ENCODE assay signal across 11 cellular contexts in the genomic region with DNA sequence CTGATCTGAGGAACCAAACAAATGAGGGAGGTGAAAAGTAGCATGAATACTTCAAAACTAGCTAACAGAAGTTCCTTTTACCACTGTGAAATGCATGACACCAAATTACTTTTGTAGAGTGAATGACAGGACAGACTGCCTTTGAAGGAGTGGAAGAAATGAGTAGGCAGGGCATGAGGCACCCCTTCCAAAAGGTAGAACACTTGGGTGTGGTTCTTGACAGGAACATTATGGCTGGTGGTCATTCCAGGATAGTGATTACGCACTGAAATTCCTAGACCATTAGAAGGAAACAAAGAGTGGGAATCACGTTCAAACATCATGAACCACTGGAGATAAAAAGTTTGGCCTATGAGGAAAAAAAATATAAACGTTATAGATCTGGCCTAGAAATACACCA. TPM values are rescaled to one million over a fixed set of nuclear protein-coding genes. Genes with fewer than 3 reads are reported as not detected.
A peak's percentile ranks its signal among the peaks of the same experiment; 100 is the strongest.
DNase-seq lines count a peak whose midpoint lies in the region; ATAC-seq, FAIRE-seq and TF ChIP-seq lines count a peak whose summit lies in the region.
"Had no signal": no experiment of that assay in that cellular context is flagged by ENCODE, and none has a peak within 500 bp of the region (broad histone marks: within the 10 kb centered on the region; RNA-seq: fewer than 3 reads in every experiment).

No MANE protein-coding gene starts in this region.

- CTCF ChIA-PET in activated CD8-positive, alpha-beta memory T cell treated with anti-CD3 and anti-CD28 coated beads, Interleukin-2, amount 10 ng/mL, durations not matched to agents 7 days and 5 days (lab: Charles Lee): no interaction called here

- no peaks in the 10 kb centered on the region for H3K9me3 Mint-ChIP-seq in activated CD8-positive, alpha-beta memory T cell treated with anti-CD3 and anti-CD28 coated beads, Interleukin-2, amount 10 ng/mL, durations not matched to agents 7 days and 5 days (ENCODE audit: low read depth)
- no peaks in the 10 kb centered on the region for H3K9me3 Mint-ChIP-seq in effector memory CD8-positive, alpha-beta T cell

- 35 to 50% methylated on average over 3 of the region's 3 CpGs for WGBS in gastroesophageal sphincter (ENCODE audit: low coverage in 1 of 2), 2 donors

- H3K9me3 ChIP-seq in SU-DHL-6 (ENCODE audit: insufficient read depth, low read length) (no peaks in the 10 kb centered on the region), gastrocnemius medialis (no peaks in the 10 kb centered on the region), gastroesophageal sphincter (no peaks in the 10 kb centered on the region), kidney (ENCODE audit: control insufficient read depth in 1 of 2, low read length in 2 of 2) (no peaks in the 10 kb centered on the region)
- H3K9me3 ChIP-seq: esophagus squamous epithelium had no signal

- H3K9ac ChIP-seq in SU-DHL-6 (ENCODE audit: low read length): no peak overlapping the region
- H3K9ac ChIP-seq in kidney (ENCODE audit: low read length in 2 of 2): no peak overlapping the region

- peaks cover 38% of the 10 kb centered on the region for H3K4me1 Mint-ChIP-seq in activated CD8-positive, alpha-beta memory T cell treated with anti-CD3 and anti-CD28 coated beads, Interleukin-2, amount 10 ng/mL, durations not matched to agents 7 days and 5 days
- peaks cover 31 to 37% of the 10 kb centered on the region in 2 donors for H3K4me1 Mint-ChIP-seq in effector memory CD8-positive, alpha-beta T cell (ENCODE audit: low read depth in 2 of 2)

- no peaks in the 10 kb centered on the region for H3K27me3 Mint-ChIP-seq in activated CD8-positive, alpha-beta memory T cell treated with anti-CD3 and anti-CD28 coated beads, Interleukin-2, amount 10 ng/mL, durations not matched to agents 7 days and 5 days
- no peaks in the 10 kb centered on the region for H3K27me3 Mint-ChIP-seq in effector memory CD8-positive, alpha-beta T cell

- peak overlapping the region; percentile 88 for H3K4me2 ChIP-seq in SU-DHL-6 (ENCODE audit: low read depth, low read length, poor library complexity, severe bottlenecking)

- peak overlapping the region; percentile 94 for H3K4me3 Mint-ChIP-seq in activated CD8-positive, alpha-beta memory T cell treated with anti-CD3 and anti-CD28 coated beads, Interleukin-2, amount 10 ng/mL, durations not matched to agents 7 days and 5 days
- peak overlapping the region; percentile 19 to 91 for H3K4me3 Mint-ChIP-seq in effector memory CD8-positive, alpha-beta T cell

- H3F3A ChIP-seq in SU-DHL-6 (ENCODE audit: insufficient read depth): peaks cover 11% of the 10 kb centered on the region; the same call in 1 of the 2 replicates

- DNase-seq in activated CD8-positive, alpha-beta memory T cell treated with anti-CD3 and anti-CD28 coated beads, Interleukin-2, amount 10 ng/mL, durations not matched to agents 7 days and 5 days: no peak
- no peak for DNase-seq in activated CD8-positive, alpha-beta memory T cell treated with anti-CD3 and anti-CD28 coated beads, Interleukin-2, amount 50 U/mL, for 4 hours
- DNase-seq in effector memory CD8-positive, alpha-beta T cell: no peak
- peak in 1 of 2 donors; percentile 22 for DNase-seq in gastrocnemius medialis
- DNase-seq in kidney: no peak
- DNase-seq: esophagus squamous epithelium, NCI-H2029, SIG-M5 had no signal

- peaks cover 12% of the 10 kb centered on the region; the same call in 1 of the 2 replicates for H4K20me1 ChIP-seq in SU-DHL-6 (ENCODE audit: low read depth, low read length)

- H3K36me3 Mint-ChIP-seq in activated CD8-positive, alpha-beta memory T cell treated with anti-CD3 and anti-CD28 coated beads, Interleukin-2, amount 10 ng/mL, durations not matched to agents 7 days and 5 days: peaks cover 46% of the 10 kb centered on the region
- H3K36me3 Mint-ChIP-seq in effector memory CD8-positive, alpha-beta T cell (ENCODE audit: insufficient read depth): peaks cover 57% of the 10 kb centered on the region

- TF ChIP-seq CTCF in SU-DHL-6 (IDR thresholded peaks at IDR 0.05; ENCODE audit: insufficient read depth, low read length, poor library complexity, severe bottlenecking) (no peak), gastrocnemius medialis (IDR thresholded peaks at IDR 0.05 in 4 of 5, conservative IDR thresholded peaks at IDR 0.05 in 1 of 5) (no peak), gastroesophageal sphincter (IDR thresholded peaks at IDR 0.05) (no peak), kidney (IDR thresholded peaks at IDR 0.05; ENCODE audit: borderline replicate concordance, extremely low read depth, insufficient read depth) (no peak)

- no peak overlapping the region for H2AFZ ChIP-seq in SU-DHL-6 (ENCODE audit: low read depth, low read length, severe bottlenecking)

- ATAC-seq in activated CD8-positive, alpha-beta memory T cell treated with anti-CD3 and anti-CD28 coated beads, Interleukin-2, amount 10 ng/mL, durations not matched to agents 7 days and 5 days: no peak
- ATAC-seq in effector memory CD8-positive, alpha-beta T cell (replicated peaks): no peak
- ATAC-seq in gastrocnemius medialis: no peak
- ATAC-seq in gastroesophageal sphincter: no peak
- no peak for ATAC-seq in HG02885 (IDR thresholded peaks at IDR 0.05; ENCODE audit: poor library complexity, unreplicated experiment)

- H3K27me3 ChIP-seq in SU-DHL-6 (ENCODE audit: low read length): no peaks in the 10 kb centered on the region
- H3K27me3 ChIP-seq in gastrocnemius medialis: no peaks in the 10 kb centered on the region
- H3K27me3 ChIP-seq in gastroesophageal sphincter: no peaks in the 10 kb centered on the region
- H3K27me3 ChIP-seq: esophagus squamous epithelium had no signal

- in situ Hi-C loops in gastrocnemius medialis (cut with MboI; ENCODE audit: low sequenced_read_pairs in 4 of 4): no loop called here

- TF ChIP-seq POLR2A in gastrocnemius medialis (IDR thresholded peaks at IDR 0.05) (no peak), gastroesophageal sphincter (IDR thresholded peaks at IDR 0.05) (no peak)

- no peak overlapping the region for H3K27ac ChIP-seq in SU-DHL-6 (ENCODE audit: low read depth, low read length)
- H3K27ac ChIP-seq in gastrocnemius medialis: peak overlapping the region; percentile 83 to 95 (median 90)
- H3K27ac ChIP-seq in gastroesophageal sphincter: no peak overlapping the region
- no peak overlapping the region for H3K27ac ChIP-seq in kidney (ENCODE audit: low read depth in 2 of 2, low read length in 2 of 2)

- peaks cover 79% of the 10 kb centered on the region for H3K79me2 ChIP-seq in SU-DHL-6 (ENCODE audit: insufficient read depth, low read length)

- H3K4me3 ChIP-seq in SU-DHL-6 (ENCODE audit: insufficient read depth, low read length, poor library complexity, severe bottlenecking): no peak overlapping the region
- H3K4me3 ChIP-seq in gastrocnemius medialis: no peak overlapping the region
- H3K4me3 ChIP-seq in gastroesophageal sphincter: no peak overlapping the region
- no peak overlapping the region for H3K4me3 ChIP-seq in kidney (ENCODE audit: low read length in 2 of 2)

- peaks cover 23% of the 10 kb centered on the region; the same call in 1 of the 2 replicates for H3K36me3 ChIP-seq in SU-DHL-6 (ENCODE audit: low read length)
- H3K36me3 ChIP-seq in gastrocnemius medialis: peaks cover 0 to 7% of the 10 kb centered on the region in 2 donors
- H3K36me3 ChIP-seq in gastroesophageal sphincter: peaks cover 0 to 18% of the 10 kb centered on the region in 2 donors
- H3K36me3 ChIP-seq in kidney (ENCODE audit: control insufficient read depth in 1 of 2, insufficient read depth in 2 of 2, low read length in 2 of 2): peaks cover 0 to 12% of the 10 kb centered on the region in 2 donors

- peak overlapping the region; percentile 73 for H3K27ac Mint-ChIP-seq in activated CD8-positive, alpha-beta memory T cell treated with anti-CD3 and anti-CD28 coated beads, Interleukin-2, amount 10 ng/mL, durations not matched to agents 7 days and 5 days
- peak overlapping the region; percentile 53 to 94 for H3K27ac Mint-ChIP-seq in effector memory CD8-positive, alpha-beta T cell

- no peak for FAIRE-seq in kidney (lab: Jason Lieb, UNC)

- no peaks in the 10 kb centered on the region for H3K9me2 ChIP-seq in SU-DHL-6 (replicated peaks; ENCODE audit: insufficient read depth, low read length)

- TF ChIP-seq EP300 in gastroesophageal sphincter (IDR thresholded peaks at IDR 0.05): no peak

- H3K4me1 ChIP-seq in gastrocnemius medialis (peaks cover 13 to 38% of the 10 kb centered on the region in 2 donors), gastroesophageal sphincter (peaks cover 0 to 35% (median 0%) of the 10 kb centered on the region in 3 donors), kidney (ENCODE audit: control insufficient read depth in 1 of 2, insufficient read depth in 1 of 2, low read depth in 1 of 2, low read length in 2 of 2) (peaks cover 0 to 7% of the 10 kb centered on the region in 2 donors)

- intact Hi-C loops in gastrocnemius medialis (cut with DNase I; ENCODE audit: low total_unique reads): loop anchor here (5.0 kb wide), 2 partner anchors 239 to 501 kb away; a partner anchor contains a TSS
- intact Hi-C loops in kidney (cut with DNase I): no loop called here

RNA-seq across cellular contexts. Expression of a gene that starts 4.9 kb away (rescaled TPM):
- 100 to 1,000 TPM; 300 to 342 TPM for total RNA-seq in activated CD8-positive, alpha-beta memory T cell treated with anti-CD3 and anti-CD28 coated beads, Interleukin-2, amount 10 ng/mL, durations not matched to agents 7 days and 5 days
- total RNA-seq in gastrocnemius medialis (100 to 1,000 TPM in 3 of 4 donors, 10 to 100 TPM in 1; 99.7 to 173 (median 142) TPM), gastroesophageal sphincter (100 to 1,000 TPM; 103 to 170 (median 113) TPM), kidney (203 TPM)
- 34.2 TPM for polyA plus RNA-seq in kidney (ENCODE audit: insufficient read depth, low read depth, low replicate concordance)

Comparison
In these comparisons a context has a peak if more than half of its experiments do, and no peak if none do; other contexts are left out.
1. H3K27ac ChIP-seq: peak in gastrocnemius medialis (4 of 4); none in SU-DHL-6 (single experiment), gastroesophageal sphincter (0 of 4) and kidney (0 of 2).